Comparison of ENCODE assay signal across 1 cellular context in the genomic region with DNA sequence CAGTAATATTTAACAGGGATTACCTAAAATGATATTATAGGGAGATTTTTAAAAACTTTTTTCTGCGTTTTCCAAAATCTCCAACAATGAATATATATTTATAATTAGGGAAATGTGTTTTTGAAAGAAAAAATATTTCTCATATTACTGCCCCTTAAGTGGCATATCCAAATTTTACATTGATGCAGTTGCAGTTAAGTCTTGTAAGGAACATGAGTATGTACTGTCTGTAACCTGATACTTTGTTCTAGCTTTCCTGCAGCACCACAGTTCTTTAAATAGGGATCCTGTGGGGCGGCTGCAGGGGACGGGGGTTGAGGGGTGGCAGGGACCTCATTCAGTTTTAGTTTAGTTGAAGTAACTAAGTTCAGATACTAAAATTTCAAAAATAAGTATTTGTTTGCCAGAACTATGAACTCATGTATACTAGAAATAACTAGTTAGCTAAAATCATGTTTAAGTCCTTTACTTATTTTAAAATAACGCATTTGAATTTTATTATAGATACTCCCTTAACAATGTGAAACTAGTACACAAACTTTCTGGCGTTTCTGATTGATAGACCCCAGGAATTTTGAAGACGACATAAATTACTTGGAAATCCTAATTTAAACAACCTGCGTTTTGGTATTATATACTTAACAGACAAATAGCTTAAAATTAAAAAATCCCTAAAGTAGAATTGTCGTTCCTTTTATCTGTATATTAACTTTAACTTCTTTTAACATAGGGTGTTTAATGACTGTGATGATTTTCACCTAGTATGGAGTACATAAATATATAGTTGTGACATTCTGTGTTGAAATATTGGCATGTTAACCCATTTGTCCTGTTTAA.
A peak's percentile ranks its signal among the peaks of the same experiment; 100 is the strongest.
TF ChIP-seq lines count a peak whose summit lies in the region.

No MANE protein-coding gene starts in this region.

TF ChIP-seq in K562, 482 proteins besides CTCF, POLR2A, EP300 and RAD21 (continued from another document and continues in another):
- TF ChIP-seq, protein P1, sequence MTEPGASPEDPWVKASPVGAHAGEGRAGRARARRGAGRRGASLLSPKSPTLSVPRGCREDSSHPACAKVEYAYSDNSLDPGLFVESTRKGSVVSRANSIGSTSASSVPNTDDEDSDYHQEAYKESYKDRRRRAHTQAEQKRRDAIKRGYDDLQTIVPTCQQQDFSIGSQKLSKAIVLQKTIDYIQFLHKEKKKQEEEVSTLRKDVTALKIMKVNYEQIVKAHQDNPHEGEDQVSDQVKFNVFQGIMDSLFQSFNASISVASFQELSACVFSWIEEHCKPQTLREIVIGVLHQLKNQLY (CRISPR knock-in tag; conservative IDR thresholded peaks at IDR 0.05), result peak in 1 of 2 experiments; percentile 100; a peak in 2 of 4 replicates
- TF ChIP-seq ELF2 (CRISPR knock-in tag; IDR thresholded peaks at IDR 0.05) (peak; percentile 95), ZNF551 (CRISPR knock-in tag; IDR thresholded peaks at IDR 0.05) (peak; percentile 100), PML (IDR thresholded peaks at IDR 0.05; ENCODE audit: low read length) (peak; percentile 100), ZNF444 (CRISPR knock-in tag; IDR thresholded peaks at IDR 0.05) (peak; percentile 100), ZNF696 (CRISPR knock-in tag; conservative IDR thresholded peaks at IDR 0.05) (peak; percentile 100), ZNF695 (CRISPR knock-in tag; IDR thresholded peaks at IDR 0.05) (peak; percentile 100), PTBP1 (IDR thresholded peaks at IDR 0.05; ENCODE audit: low read depth, low read length) (0 out of 2 replicates have a peak, but pooled peaks have one; percentile 65), POLR2G (IDR thresholded peaks at IDR 0.05; ENCODE audit: low read depth, low read length) (peak; percentile 88), CCNT2 (IDR thresholded peaks at IDR 0.05; ENCODE audit: borderline replicate concordance, extremely low read depth, insufficient read length, low read depth, low read length) (peak; percentile 95), ZNF3 (CRISPR knock-in tag; IDR thresholded peaks at IDR 0.05) (peak; percentile 99), BRD9 (IDR thresholded peaks at IDR 0.05; ENCODE audit: low read depth, partially characterized antibody) (peak; percentile 62), NR2F6 (CRISPR knock-in tag; IDR thresholded peaks at IDR 0.05) (peak; percentile 99), KDM4B (IDR thresholded peaks at IDR 0.05; ENCODE audit: borderline replicate concordance in 2 of 2, low read depth in 1 of 2) (peak in 1 of 2 experiments; percentile 90; a peak in 1 of 4 replicates), BRF1 (IDR thresholded peaks at IDR 0.05; ENCODE audit: borderline replicate concordance, extremely low read depth, insufficient read length) (no peak), ZKSCAN8 (CRISPR knock-in tag; IDR thresholded peaks at IDR 0.05) (peak; percentile 54; the same call in 1 of the 2 replicates), SNRNP70 (optimal IDR thresholded peaks at IDR 0.05; ENCODE audit: low read depth, low read length) (no peak), ZNF174 (CRISPR knock-in tag; IDR thresholded peaks at IDR 0.05) (peak; percentile 98), ZNF354B (CRISPR knock-in tag; IDR thresholded peaks at IDR 0.05) (peak; percentile 98), TEAD4 (IDR thresholded peaks at IDR 0.05; ENCODE audit: low read length) (peak; percentile 92), TEAD4 (CRISPR knock-in tag; IDR thresholded peaks at IDR 0.05; ENCODE audit: borderline replicate concordance) (no peak), ATF1 (CRISPR knock-in tag; IDR thresholded peaks at IDR 0.05) (no peak), ATF1 (tag; IDR thresholded peaks at IDR 0.05) (no peak), ZC3H8 (IDR thresholded peaks at IDR 0.05) (peak; percentile 98), PHTF2 (CRISPR knock-in tag; IDR thresholded peaks at IDR 0.05) (peak; percentile 99), ZNF23 (CRISPR knock-in tag; IDR thresholded peaks at IDR 0.05) (peak; percentile 99)
- TF ChIP-seq, protein P2, sequence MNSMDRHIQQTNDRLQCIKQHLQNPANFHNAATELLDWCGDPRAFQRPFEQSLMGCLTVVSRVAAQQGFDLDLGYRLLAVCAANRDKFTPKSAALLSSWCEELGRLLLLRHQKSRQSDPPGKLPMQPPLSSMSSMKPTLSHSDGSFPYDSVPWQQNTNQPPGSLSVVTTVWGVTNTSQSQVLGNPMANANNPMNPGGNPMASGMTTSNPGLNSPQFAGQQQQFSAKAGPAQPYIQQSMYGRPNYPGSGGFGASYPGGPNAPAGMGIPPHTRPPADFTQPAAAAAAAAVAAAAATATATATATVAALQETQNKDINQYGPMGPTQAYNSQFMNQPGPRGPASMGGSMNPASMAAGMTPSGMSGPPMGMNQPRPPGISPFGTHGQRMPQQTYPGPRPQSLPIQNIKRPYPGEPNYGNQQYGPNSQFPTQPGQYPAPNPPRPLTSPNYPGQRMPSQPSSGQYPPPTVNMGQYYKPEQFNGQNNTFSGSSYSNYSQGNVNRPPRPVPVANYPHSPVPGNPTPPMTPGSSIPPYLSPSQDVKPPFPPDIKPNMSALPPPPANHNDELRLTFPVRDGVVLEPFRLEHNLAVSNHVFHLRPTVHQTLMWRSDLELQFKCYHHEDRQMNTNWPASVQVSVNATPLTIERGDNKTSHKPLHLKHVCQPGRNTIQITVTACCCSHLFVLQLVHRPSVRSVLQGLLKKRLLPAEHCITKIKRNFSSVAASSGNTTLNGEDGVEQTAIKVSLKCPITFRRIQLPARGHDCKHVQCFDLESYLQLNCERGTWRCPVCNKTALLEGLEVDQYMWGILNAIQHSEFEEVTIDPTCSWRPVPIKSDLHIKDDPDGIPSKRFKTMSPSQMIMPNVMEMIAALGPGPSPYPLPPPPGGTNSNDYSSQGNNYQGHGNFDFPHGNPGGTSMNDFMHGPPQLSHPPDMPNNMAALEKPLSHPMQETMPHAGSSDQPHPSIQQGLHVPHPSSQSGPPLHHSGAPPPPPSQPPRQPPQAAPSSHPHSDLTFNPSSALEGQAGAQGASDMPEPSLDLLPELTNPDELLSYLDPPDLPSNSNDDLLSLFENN (IDR thresholded peaks at IDR 0.05; ENCODE audit: low read depth in 2 of 2, low read length in 2 of 2), result peak in 1 of 2 experiments; percentile 100; a peak in 2 of 4 replicates
- TF ChIP-seq, protein P3, sequence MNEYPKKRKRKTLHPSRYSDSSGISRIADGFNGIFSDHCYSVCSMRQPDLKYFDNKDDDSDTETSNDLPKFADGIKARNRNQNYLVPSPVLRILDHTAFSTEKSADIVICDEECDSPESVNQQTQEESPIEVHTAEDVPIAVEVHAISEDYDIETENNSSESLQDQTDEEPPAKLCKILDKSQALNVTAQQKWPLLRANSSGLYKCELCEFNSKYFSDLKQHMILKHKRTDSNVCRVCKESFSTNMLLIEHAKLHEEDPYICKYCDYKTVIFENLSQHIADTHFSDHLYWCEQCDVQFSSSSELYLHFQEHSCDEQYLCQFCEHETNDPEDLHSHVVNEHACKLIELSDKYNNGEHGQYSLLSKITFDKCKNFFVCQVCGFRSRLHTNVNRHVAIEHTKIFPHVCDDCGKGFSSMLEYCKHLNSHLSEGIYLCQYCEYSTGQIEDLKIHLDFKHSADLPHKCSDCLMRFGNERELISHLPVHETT (CRISPR knock-in tag; conservative IDR thresholded peaks at IDR 0.05 in 1 of 2, IDR thresholded peaks at IDR 0.05 in 1 of 2), result 0 out of 4 replicates have a peak, but pooled peaks of 1 of the 2 experiments have one; percentile 72
- TF ChIP-seq, protein P4, sequence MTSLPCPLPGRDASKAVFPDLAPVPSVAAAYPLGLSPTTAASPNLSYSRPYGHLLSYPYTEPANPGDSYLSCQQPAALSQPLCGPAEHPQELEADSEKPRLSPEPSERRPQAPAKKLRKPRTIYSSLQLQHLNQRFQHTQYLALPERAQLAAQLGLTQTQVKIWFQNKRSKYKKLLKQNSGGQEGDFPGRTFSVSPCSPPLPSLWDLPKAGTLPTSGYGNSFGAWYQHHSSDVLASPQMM (CRISPR knock-in tag; IDR thresholded peaks at IDR 0.05), result peak; percentile 98
- TF ChIP-seq, protein P5, sequence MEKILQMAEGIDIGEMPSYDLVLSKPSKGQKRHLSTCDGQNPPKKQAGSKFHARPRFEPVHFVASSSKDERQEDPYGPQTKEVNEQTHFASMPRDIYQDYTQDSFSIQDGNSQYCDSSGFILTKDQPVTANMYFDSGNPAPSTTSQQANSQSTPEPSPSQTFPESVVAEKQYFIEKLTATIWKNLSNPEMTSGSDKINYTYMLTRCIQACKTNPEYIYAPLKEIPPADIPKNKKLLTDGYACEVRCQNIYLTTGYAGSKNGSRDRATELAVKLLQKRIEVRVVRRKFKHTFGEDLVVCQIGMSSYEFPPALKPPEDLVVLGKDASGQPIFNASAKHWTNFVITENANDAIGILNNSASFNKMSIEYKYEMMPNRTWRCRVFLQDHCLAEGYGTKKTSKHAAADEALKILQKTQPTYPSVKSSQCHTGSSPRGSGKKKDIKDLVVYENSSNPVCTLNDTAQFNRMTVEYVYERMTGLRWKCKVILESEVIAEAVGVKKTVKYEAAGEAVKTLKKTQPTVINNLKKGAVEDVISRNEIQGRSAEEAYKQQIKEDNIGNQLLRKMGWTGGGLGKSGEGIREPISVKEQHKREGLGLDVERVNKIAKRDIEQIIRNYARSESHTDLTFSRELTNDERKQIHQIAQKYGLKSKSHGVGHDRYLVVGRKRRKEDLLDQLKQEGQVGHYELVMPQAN (IDR thresholded peaks at IDR 0.05; ENCODE audit: borderline replicate concordance), result no peak
- TF ChIP-seq, protein P6, sequence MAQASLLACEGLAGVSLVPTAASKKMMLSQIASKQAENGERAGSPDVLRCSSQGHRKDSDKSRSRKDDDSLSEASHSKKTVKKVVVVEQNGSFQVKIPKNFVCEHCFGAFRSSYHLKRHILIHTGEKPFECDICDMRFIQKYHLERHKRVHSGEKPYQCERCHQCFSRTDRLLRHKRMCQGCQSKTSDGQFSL (CRISPR knock-in tag; IDR thresholded peaks at IDR 0.05), result no peak
- TF ChIP-seq, protein P6 (tag; IDR thresholded peaks at IDR 0.05), result no peak
- TF ChIP-seq, protein P7, sequence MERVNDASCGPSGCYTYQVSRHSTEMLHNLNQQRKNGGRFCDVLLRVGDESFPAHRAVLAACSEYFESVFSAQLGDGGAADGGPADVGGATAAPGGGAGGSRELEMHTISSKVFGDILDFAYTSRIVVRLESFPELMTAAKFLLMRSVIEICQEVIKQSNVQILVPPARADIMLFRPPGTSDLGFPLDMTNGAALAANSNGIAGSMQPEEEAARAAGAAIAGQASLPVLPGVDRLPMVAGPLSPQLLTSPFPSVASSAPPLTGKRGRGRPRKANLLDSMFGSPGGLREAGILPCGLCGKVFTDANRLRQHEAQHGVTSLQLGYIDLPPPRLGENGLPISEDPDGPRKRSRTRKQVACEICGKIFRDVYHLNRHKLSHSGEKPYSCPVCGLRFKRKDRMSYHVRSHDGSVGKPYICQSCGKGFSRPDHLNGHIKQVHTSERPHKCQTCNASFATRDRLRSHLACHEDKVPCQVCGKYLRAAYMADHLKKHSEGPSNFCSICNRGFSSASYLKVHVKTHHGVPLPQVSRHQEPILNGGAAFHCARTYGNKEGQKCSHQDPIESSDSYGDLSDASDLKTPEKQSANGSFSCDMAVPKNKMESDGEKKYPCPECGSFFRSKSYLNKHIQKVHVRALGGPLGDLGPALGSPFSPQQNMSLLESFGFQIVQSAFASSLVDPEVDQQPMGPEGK (CRISPR knock-in tag; IDR thresholded peaks at IDR 0.05; ENCODE audit: borderline replicate concordance), result peak; percentile 99
- TF ChIP-seq, protein P8, sequence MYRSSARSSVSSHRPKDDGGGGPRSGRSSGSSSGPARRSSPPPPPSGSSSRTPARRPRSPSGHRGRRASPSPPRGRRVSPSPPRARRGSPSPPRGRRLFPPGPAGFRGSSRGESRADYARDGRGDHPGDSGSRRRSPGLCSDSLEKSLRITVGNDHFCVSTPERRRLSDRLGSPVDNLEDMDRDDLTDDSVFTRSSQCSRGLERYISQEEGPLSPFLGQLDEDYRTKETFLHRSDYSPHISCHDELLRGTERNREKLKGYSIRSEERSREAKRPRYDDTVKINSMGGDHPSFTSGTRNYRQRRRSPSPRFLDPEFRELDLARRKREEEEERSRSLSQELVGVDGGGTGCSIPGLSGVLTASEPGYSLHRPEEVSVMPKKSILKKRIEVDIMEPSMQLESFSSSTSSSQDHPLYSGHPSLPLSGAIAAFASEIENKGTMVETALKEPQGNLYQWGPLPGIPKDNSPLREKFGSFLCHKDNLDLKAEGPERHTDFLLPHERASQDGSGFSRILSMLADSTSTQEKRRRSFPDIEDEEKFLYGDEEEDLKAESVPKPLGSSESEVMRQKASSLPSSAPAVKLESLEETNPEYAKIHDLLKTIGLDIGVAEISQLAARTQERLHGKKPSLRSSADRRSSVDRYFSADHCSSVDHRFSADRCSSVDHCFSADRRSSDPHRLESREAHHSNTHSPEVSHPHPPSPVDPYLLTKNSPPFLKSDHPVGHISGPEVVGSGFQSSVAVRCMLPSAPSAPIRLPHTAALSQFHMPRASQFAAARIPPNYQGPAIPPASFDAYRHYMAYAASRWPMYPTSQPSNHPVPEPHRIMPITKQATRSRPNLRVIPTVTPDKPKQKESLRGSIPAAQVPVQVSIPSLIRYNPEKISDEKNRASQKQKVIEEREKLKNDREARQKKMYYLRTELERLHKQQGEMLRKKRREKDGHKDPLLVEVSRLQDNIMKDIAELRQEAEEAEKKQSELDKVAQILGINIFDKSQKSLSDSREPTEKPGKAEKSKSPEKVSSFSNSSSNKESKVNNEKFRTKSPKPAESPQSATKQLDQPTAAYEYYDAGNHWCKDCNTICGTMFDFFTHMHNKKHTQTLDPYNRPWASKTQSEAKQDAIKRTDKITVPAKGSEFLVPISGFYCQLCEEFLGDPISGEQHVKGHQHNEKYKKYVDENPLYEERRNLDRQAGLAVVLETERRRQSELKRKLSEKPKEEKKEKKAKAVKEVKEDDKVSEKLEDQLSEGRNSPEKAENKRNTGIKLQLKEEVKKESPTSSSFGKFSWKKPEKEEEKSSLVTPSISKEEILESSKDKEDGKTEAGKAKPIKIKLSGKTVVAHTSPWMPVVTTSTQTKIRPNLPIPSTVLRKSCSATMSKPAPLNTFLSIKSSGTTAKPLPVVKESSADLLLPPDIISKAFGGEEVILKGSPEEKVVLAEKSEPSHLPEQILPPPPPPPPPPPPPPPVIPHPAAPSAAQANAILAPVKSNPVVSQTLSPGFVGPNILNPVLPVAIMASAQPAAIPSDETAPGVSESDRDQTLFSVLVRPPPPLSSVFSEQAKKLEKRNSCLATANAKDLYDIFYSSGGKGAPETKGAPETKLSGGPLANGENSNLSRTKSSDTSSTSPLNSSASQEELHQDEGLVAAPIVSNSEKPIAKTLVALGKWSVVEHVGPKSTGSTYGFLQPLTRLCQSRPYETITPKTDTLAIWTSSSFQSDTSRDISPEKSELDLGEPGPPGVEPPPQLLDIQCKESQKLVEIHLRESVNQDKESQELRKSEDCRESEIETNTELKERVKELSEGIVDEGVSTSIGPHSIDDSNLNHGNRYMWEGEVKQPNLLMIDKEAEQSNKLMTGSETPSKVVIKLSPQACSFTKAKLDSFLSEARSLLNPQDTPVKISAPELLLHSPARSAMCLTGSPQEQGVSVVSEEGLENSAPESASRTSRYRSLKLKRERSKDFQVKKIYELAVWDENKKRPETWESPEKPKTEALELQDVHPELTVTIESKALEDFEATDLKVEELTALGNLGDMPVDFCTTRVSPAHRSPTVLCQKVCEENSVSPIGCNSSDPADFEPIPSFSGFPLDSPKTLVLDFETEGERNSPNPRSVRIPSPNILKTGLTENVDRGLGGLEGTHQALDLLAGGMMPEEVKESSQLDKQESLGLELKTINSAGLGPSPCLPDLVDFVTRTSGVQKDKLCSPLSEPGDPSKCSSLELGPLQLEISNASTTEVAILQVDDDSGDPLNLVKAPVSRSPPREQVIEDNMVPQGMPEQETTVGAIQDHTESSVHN (IDR thresholded peaks at IDR 0.05; ENCODE audit: borderline replicate concordance in 1 of 2, low read depth in 1 of 2), result peak in 1 of 2 experiments; percentile 90; a peak in 2 of 4 replicates
